Comparison of ENCODE assay signal across 30 cellular contexts in genomic region chr12:64351265-64351664, GRCh38. TPM values are rescaled to one million over a fixed set of nuclear protein-coding genes. Genes with fewer than 3 reads are reported as not detected.
"Had no signal": no experiment of that assay in that cellular context is flagged by ENCODE, and none has a peak within 500 bp of the region (broad histone marks: within the 10 kb centered on the region; RNA-seq: fewer than 3 reads in every experiment).

No MANE protein-coding gene starts in this region.

- DNase-seq: colonic mucosa; cortex of kidney; dermis blood vessel endothelial cell; dorsolateral prefrontal cortex; effector CD4-positive, alpha-beta T cell; effector CD8-positive, alpha-beta T cell; effector memory CD4-positive, alpha-beta T cell; effector memory CD8-positive, alpha-beta T cell; endodermal cell; erythroblast; esophagus squamous epithelium; foreskin fibroblast; foreskin keratinocyte; foreskin melanocyte; gastrocnemius medialis; glutamatergic neuron; head of caudate nucleus; heart left ventricle; heart right ventricle had no signal

- H3K27ac ChIP-seq: colonic mucosa, coronary artery, dorsolateral prefrontal cortex, epithelial cell of prostate, esophagus muscularis mucosa, esophagus squamous epithelium, foreskin keratinocyte, gastrocnemius medialis, gastroesophageal sphincter, heart left ventricle, heart right ventricle had no signal

- ATAC-seq: effector memory CD8-positive, alpha-beta T cell; esophagus mucosa; foreskin keratinocyte; gastrocnemius medialis; gastroesophageal sphincter; heart left ventricle; heart right ventricle had no signal

- H3K9me3 ChIP-seq: colonic mucosa, gastrocnemius medialis had no signal

- H3K36me3 ChIP-seq: colonic mucosa, esophagus muscularis mucosa, esophagus squamous epithelium, gastrocnemius medialis, gastroesophageal sphincter, heart left ventricle, heart right ventricle had no signal

- FAIRE-seq: colon, endometrium, endothelial cell of umbilical vein, frontal cortex had no signal

- H3K27me3 ChIP-seq: colonic mucosa, dorsolateral prefrontal cortex, esophagus muscularis mucosa, esophagus squamous epithelium, foreskin keratinocyte, gastrocnemius medialis, gastroesophageal sphincter, heart left ventricle, heart right ventricle had no signal

- H3K4me3 ChIP-seq: colonic mucosa, coronary artery, dorsolateral prefrontal cortex, esophagus muscularis mucosa, esophagus squamous epithelium, gastrocnemius medialis, gastroesophageal sphincter, heart left ventricle, heart right ventricle had no signal

- H3K4me1 ChIP-seq: colonic mucosa, esophagus muscularis mucosa, esophagus squamous epithelium, foreskin keratinocyte, gastrocnemius medialis, gastroesophageal sphincter, heart left ventricle, heart right ventricle had no signal

RNA-seq across cellular contexts. Expression of gene C12orf56, which starts 39.3 kb away (rescaled TPM):
- total RNA-seq: dermis microvascular lymphatic vessel endothelial cell, endothelial cell of umbilical vein, gastrocnemius medialis, gastroesophageal sphincter, glomerular endothelial cell, heart left ventricle, heart right ventricle had no signal
- polyA plus RNA-seq: heart left ventricle, heart right ventricle had no signal
